8 cellular contexts compared by ENCODE assay signal in genomic region chr21:42061866-42062542, GRCh38. TPM values are rescaled to one million over a fixed set of nuclear protein-coding genes. Genes with fewer than 3 reads are reported as not detected.
DNase-seq lines count a peak whose midpoint lies in the region; ATAC-seq and TF ChIP-seq lines count a peak whose summit lies in the region.

No MANE protein-coding gene starts in this region.

- no peak overlapping the region for H3K9ac ChIP-seq in mesendoderm (ENCODE audit: low read length)

- H3K9me3 ChIP-seq in ovary, result no peaks in the 10 kb centered on the region

- ATAC-seq in GM21825 (IDR thresholded peaks at IDR 0.05; ENCODE audit: unreplicated experiment) (peak; percentile 23), GM18520 (IDR thresholded peaks at IDR 0.05; ENCODE audit: unreplicated experiment) (no peak)

- TF ChIP-seq EP300 in ovary (IDR thresholded peaks at IDR 0.05), result no peak

- H4K8ac ChIP-seq in mesendoderm (ENCODE audit: low read depth, low read length), result no peak overlapping the region

- no peaks in the 10 kb centered on the region for H3K79me1 ChIP-seq in mesendoderm (ENCODE audit: low read length)

- H3K36me3 ChIP-seq in mesendoderm (ENCODE audit: control insufficient read depth, insufficient read depth, low read length), result no peaks in the 10 kb centered on the region
- H3K36me3 ChIP-seq in ovary, result no peaks in the 10 kb centered on the region

- TF ChIP-seq CTCF in GM12873 (IDR thresholded peaks at IDR 0.05; ENCODE audit: insufficient read depth, low read depth, low read length, missing control alignments), result peak; percentile 7
- TF ChIP-seq CTCF in ovary (IDR thresholded peaks at IDR 0.05), result no peak

- no peak overlapping the region for H2BK15ac ChIP-seq in mesendoderm (replicated peaks; ENCODE audit: low read depth)

- no peak overlapping the region for H3K4ac ChIP-seq in mesendoderm (ENCODE audit: low read depth, low read length)

- H4K5ac ChIP-seq in mesendoderm (ENCODE audit: low read length), result no peak overlapping the region

- TF ChIP-seq POLR2A in ovary (IDR thresholded peaks at IDR 0.05), result no peak

- H3K18ac ChIP-seq in mesendoderm (ENCODE audit: low read length), result no peak overlapping the region

- no peak overlapping the region for H3K23ac ChIP-seq in mesendoderm (ENCODE audit: low read length)

- DNase-seq in NCI-H345 (lab: John Stamatoyannopoulos, UW) (peak; percentile 89), mesendoderm (no peak), ovary (no peak)
- DNase-seq in activated effector memory CD4-positive, alpha-beta T cell treated with anti-CD3 and anti-CD28 coated beads, Interleukin-2, amount 50 U/mL, for 16 hours, result peak; percentile 90
- DNase-seq in stimulated activated CD4-positive, alpha-beta T cell treated with anti-CD3 and anti-CD28 coated beads, TNF-alpha, amount 100 ng/mL, for 1 hour (ENCODE audit: low read depth in 3 of 3, low spot score in 1 of 3), result peak in 2 of 3 donors; percentile 49 to 54

- H3K27me3 ChIP-seq in mesendoderm (ENCODE audit: insufficient read depth, low read length, poor library complexity), result no peaks in the 10 kb centered on the region
- no peaks in the 10 kb centered on the region for H3K27me3 ChIP-seq in ovary

- H3K4me1 ChIP-seq in mesendoderm (ENCODE audit: control insufficient read depth, low read depth, low read length) (no peaks in the 10 kb centered on the region), ovary (ENCODE audit: insufficient read depth) (no peaks in the 10 kb centered on the region)

- H3K27ac ChIP-seq in mesendoderm (ENCODE audit: low read depth, low read length) (no peak overlapping the region), ovary (no peak overlapping the region)

- H3K4me3 ChIP-seq in mesendoderm (ENCODE audit: low read length) (no peak overlapping the region), ovary (no peak overlapping the region)

- no CpG with 5 or more reads among the region's 19 CpGs for WGBS in mesendoderm (ENCODE audit: extremely low coverage, insufficient coverage, low lambda C conversion rate)
- WGBS in ovary, 3 donors, result 81 to 84% (median 81%) methylated on average over 19 of the region's 19 CpGs

- no peak overlapping the region for H3K4me2 ChIP-seq in mesendoderm (ENCODE audit: low read length)

- intact Hi-C loops in ovary (cut with DNase I), result no loop called here

- no peak overlapping the region for H2BK5ac ChIP-seq in mesendoderm (ENCODE audit: low read length)

- H3K56ac ChIP-seq in mesendoderm (ENCODE audit: low read length), result no peak overlapping the region

- H2AK5ac ChIP-seq in mesendoderm (ENCODE audit: low read length), result no peak overlapping the region

- H3K79me2 ChIP-seq in mesendoderm (ENCODE audit: control insufficient read depth, insufficient read depth, low read length), result no peaks in the 10 kb centered on the region

- H2BK120ac ChIP-seq in mesendoderm (ENCODE audit: low read depth, low read length), result no peak overlapping the region

RNA-seq across cellular contexts. Expression of gene UMODL1, which starts 9.1 kb away (rescaled TPM):
- 0.07 TPM for polyA plus RNA-seq in mesendoderm (2013, experiment 1 of 2)
- 0.07 TPM for polyA plus RNA-seq in mesendoderm (2013, experiment 2 of 2)
- 1 to 10 TPM in 1 of 7 donors, under 1 TPM in 2, not detected in 4; 0.22 to 2.2 (median 0.26) TPM for total RNA-seq in ovary
- under 1 TPM in 1 of 2 donors, not detected in 1; 0.01 TPM for polyA plus RNA-seq in ovary

RNA-seq across cellular contexts. Expression of gene ZBTB21, which starts 51.8 kb away (rescaled TPM):
- 5.3 TPM for polyA plus RNA-seq in mesendoderm (2013, experiment 1 of 2)
- polyA plus RNA-seq in mesendoderm (2013, experiment 2 of 2), result 5.8 TPM
- 10 to 100 TPM; 18.7 to 41.4 (median 23.4) TPM for total RNA-seq in ovary
- 1 to 10 TPM; 4.1 to 6.2 TPM for polyA plus RNA-seq in ovary

Comparison
In these comparisons a context has a peak if more than half of its experiments do, and no peak if none do; other contexts are left out.
1. DNase-seq: peak in NCI-H345 (single experiment), activated effector memory CD4-positive, alpha-beta T cell treated with anti-CD3 and anti-CD28 coated beads, Interleukin-2, amount 50 U/mL, for 16 hours (single experiment) and stimulated activated CD4-positive, alpha-beta T cell treated with anti-CD3 and anti-CD28 coated beads, TNF-alpha, amount 100 ng/mL, for 1 hour (2 of 3); none in mesendoderm (single experiment) and ovary (0 of 5).